ENCODE assay signal across 7 cellular contexts in the genomic region with DNA sequence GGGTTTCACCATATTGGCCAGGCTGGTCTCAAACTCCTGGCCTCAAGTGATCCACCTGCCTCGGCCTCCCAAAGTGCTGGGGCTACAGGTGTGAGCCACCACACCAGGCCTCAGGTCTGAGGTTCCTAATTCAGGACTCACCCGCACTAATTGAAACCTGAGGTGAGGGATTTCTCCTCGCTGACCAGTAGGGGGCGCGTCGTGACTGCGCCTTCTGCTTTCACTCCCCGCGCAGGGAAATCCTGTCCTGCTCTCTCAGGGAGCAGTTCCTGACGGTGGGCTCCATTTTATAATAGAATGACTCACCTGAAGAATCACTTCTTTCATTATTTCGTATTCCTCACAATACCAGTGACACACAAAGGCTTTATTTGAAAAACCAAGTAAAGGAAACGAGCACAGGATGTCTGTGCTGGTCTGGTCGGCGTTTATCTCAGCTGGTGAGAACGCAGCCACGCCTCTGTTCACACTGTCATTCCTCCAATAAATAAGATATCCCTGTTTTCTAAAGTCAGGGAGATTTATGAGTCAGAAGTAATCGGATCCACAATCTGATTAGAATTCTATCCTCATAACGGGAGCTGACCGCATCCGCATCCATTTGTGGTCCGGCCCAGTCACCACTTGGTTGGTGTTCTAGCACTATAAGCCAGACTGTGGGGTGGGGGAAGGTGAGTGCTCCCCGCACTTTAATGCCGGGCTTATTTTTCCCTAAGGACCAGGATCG. TPM values are rescaled to one million over a fixed set of nuclear protein-coding genes. Genes with fewer than 3 reads are reported as not detected.
A peak's percentile ranks its signal among the peaks of the same experiment; 100 is the strongest.
DNase-seq lines count a peak whose midpoint lies in the region; ATAC-seq, FAIRE-seq and TF ChIP-seq lines count a peak whose summit lies in the region.

No MANE protein-coding gene starts in this region.

- H3K9me3 ChIP-seq in kidney (ENCODE audit: control insufficient read depth in 1 of 2, low read length in 2 of 2), result no peaks in the 10 kb centered on the region

- peak; percentile 75 for ATAC-seq in HG02884 (IDR thresholded peaks at IDR 0.05; ENCODE audit: unreplicated experiment)

- intact Hi-C loops in kidney (cut with DNase I), result no loop called here

- TF ChIP-seq CTCF in GM13977 (IDR thresholded peaks at IDR 0.05; ENCODE audit: extremely low read depth, insufficient read depth, missing control alignments) (peak; percentile 95), kidney (IDR thresholded peaks at IDR 0.05; ENCODE audit: borderline replicate concordance, extremely low read depth, insufficient read depth) (peak; percentile 93)

- H3K4me1 ChIP-seq in kidney (ENCODE audit: control insufficient read depth in 1 of 2, insufficient read depth in 1 of 2, low read depth in 1 of 2, low read length in 2 of 2), result peaks cover 0 to 2% of the 10 kb centered on the region in 2 donors

- H3K36me3 ChIP-seq in kidney (ENCODE audit: control insufficient read depth in 1 of 2, insufficient read depth in 2 of 2, low read length in 2 of 2), result no peaks in the 10 kb centered on the region

- peak overlapping the region in 1 of 2 donors; percentile 18 for H3K27ac ChIP-seq in kidney (ENCODE audit: low read depth in 2 of 2, low read length in 2 of 2)

- FAIRE-seq in kidney (lab: Jason Lieb, UNC), result no peak

- H3K9ac ChIP-seq in kidney (ENCODE audit: low read length in 2 of 2), result peak overlapping the region; percentile 34 to 62

- in situ Hi-C loops in GM13977 (cut with MboI; ENCODE audit: low pct_unique_long_range_greater_than_20kb, low sequenced_read_pairs, unreplicated experiment), result loop anchor here (10.0 kb wide), 1 partner anchor 168 kb away; no protein-coding TSS in a partner anchor

- peak; percentile 78 for DNase-seq in GM13977 (ENCODE audit: low spot score)
- DNase-seq in NCI-H2107 treated with DMSO at 0.1 percent for 48 hours (lab: John Stamatoyannopoulos, UW; ENCODE audit: unreplicated experiment), result peak; percentile 2
- peak; percentile 77 to 86 for DNase-seq in activated CD4-positive, alpha-beta T cell treated with anti-CD3 and anti-CD28 coated beads for 24 hours (ENCODE audit: low read depth in 2 of 2)
- DNase-seq in cerebellum (ENCODE audit: low spot score), result peak; percentile 84
- peak; percentile 89 for DNase-seq in kidney
- DNase-seq in stimulated activated CD4-positive, alpha-beta T cell treated with anti-CD3 and anti-CD28 coated beads, Interleukin-12 subunit alpha, Interleukin-12 subunit beta, amount 100 ng/mL, for 48 hours (ENCODE audit: low read depth in 2 of 3, low spot score in 1 of 3), result peak; percentile 79 to 84 (median 81)

- H3K4me3 ChIP-seq in kidney (ENCODE audit: low read length in 2 of 2), result peak overlapping the region; percentile 44 to 54

RNA-seq across cellular contexts. Expression of gene BAG3, which starts 35.4 kb away (rescaled TPM):
- total RNA-seq in cerebellum (3.2 TPM), kidney (42.0 TPM)
- 54.9 TPM for polyA plus RNA-seq in kidney (ENCODE audit: insufficient read depth, low read depth, low replicate concordance)

RNA-seq across cellular contexts. Expression of gene INPP5F, which starts 39.2 kb away (rescaled TPM):
- total RNA-seq in cerebellum (112 TPM), kidney (17.5 TPM)
- 16.4 TPM for polyA plus RNA-seq in kidney (ENCODE audit: insufficient read depth, low read depth, low replicate concordance)

Comparison
In these comparisons a context has a peak if more than half of its experiments do, and no peak if none do; other contexts are left out.
1. DNase-seq: peak in every context shown above with its lines; median percentile 89 in kidney; 84 in cerebellum; 82 in activated CD4-positive, alpha-beta T cell treated with anti-CD3 and anti-CD28 coated beads for 24 hours; 81 in stimulated activated CD4-positive, alpha-beta T cell treated with anti-CD3 and anti-CD28 coated beads, Interleukin-12 subunit alpha, Interleukin-12 subunit beta, amount 100 ng/mL, for 48 hours; 78 in GM13977; 2 in NCI-H2107 treated with DMSO at 0.1 percent for 48 hours.
2. RNA of gene BAG3, which starts 35.4 kb away (total RNA-seq): 42.0 TPM in kidney (single experiment); 3.2 TPM in cerebellum (single experiment); every median in the first group is over 10 times any median in the second.